Comparison of ENCODE assay signal across 22 cellular contexts in genomic region chr3:179430277-179430870, GRCh38. TPM values are rescaled to one million over a fixed set of nuclear protein-coding genes. Genes with fewer than 3 reads are reported as not detected.
DNase-seq lines count a peak whose midpoint lies in the region; ATAC-seq, FAIRE-seq and TF ChIP-seq lines count a peak whose summit lies in the region.
"Had no signal": no experiment of that assay in that cellular context is flagged by ENCODE, and none has a peak within 500 bp of the region (broad histone marks: within the 10 kb centered on the region; RNA-seq: fewer than 3 reads in every experiment).

No MANE protein-coding gene starts in this region.

- H3K9me3 Mint-ChIP-seq in activated T-cell treated with anti-CD3 and anti-CD28 coated beads, Interleukin-2, amount 50 U/mL, for 72 hours: no peaks in the 10 kb centered on the region
- H3K9me3 Mint-ChIP-seq in stimulated activated memory B cell treated with anti-CD40 and anti-IgM and Interleukin-4, amounts not matched to agents 10 μg/mL and 1 μg/mL and 100 μg/mL, for 72 hours: no peaks in the 10 kb centered on the region
- H3K9me3 Mint-ChIP-seq in osteocyte (ENCODE audit: unreplicated experiment): no peaks in the 10 kb centered on the region

- peak overlapping the region; percentile 32 for H3K27ac Mint-ChIP-seq in activated T-cell treated with anti-CD3 and anti-CD28 coated beads, Interleukin-2, amount 50 U/mL, for 72 hours
- H3K27ac Mint-ChIP-seq in stimulated activated memory B cell treated with anti-CD40 and anti-IgM and Interleukin-4, amounts not matched to agents 10 μg/mL and 1 μg/mL and 100 μg/mL, for 72 hours: peak overlapping the region; percentile 96
- H3K27ac Mint-ChIP-seq in osteocyte (ENCODE audit: unreplicated experiment): no peak overlapping the region

- DNase-seq in activated T-cell treated with anti-CD3 and anti-CD28 coated beads, Interleukin-2, amount 50 U/mL, for 72 hours: no peak
- no peak for DNase-seq in activated T-cell treated with anti-CD3 and anti-CD28 coated beads, Interleukin-2, amount 50 U/mL, for 1 hour
- DNase-seq in K562 (ENCODE audit: extremely low read depth in 1 of 4, low spot score in 3 of 4): no peak
- DNase-seq in epithelial cell of prostate (ENCODE audit: low read depth, low spot score): no peak
- DNase-seq in stomach: no peak
- DNase-seq in osteocyte (ENCODE audit: extremely low spot score, unreplicated experiment): no peak
- DNase-seq in BE2C: no peak
- DNase-seq: ACHN, C1 segment of cervical spinal cord, GF-D8, IMR-90, NCI-H1694 treated with DMSO at 0.1 percent for 48 hours, NCI-H2081 treated with DMSO at 0.1 percent for 48 hours, NCI-H2171 treated with DMSO at 0.1 percent for 48 hours, NCI-H524 treated with DMSO at 0.1 percent for 48 hours, NCI-H82, Peyer's patch, SJCRH30 had no signal

- H3K9ac ChIP-seq in K562 (ENCODE audit: insufficient read depth in 1 of 2, low read depth in 2 of 2, low read length in 2 of 2): no peak overlapping the region

- peaks cover 6% of the 10 kb centered on the region for H3K27me3 Mint-ChIP-seq in activated T-cell treated with anti-CD3 and anti-CD28 coated beads, Interleukin-2, amount 50 U/mL, for 72 hours (ENCODE audit: low read depth)
- H3K27me3 Mint-ChIP-seq in stimulated activated memory B cell treated with anti-CD40 and anti-IgM and Interleukin-4, amounts not matched to agents 10 μg/mL and 1 μg/mL and 100 μg/mL, for 72 hours: no peaks in the 10 kb centered on the region
- no peaks in the 10 kb centered on the region for H3K27me3 Mint-ChIP-seq in osteocyte (ENCODE audit: unreplicated experiment)

- ATAC-seq in activated T-cell treated with anti-CD3 and anti-CD28 coated beads, Interleukin-2, amount 50 U/mL, for 72 hours (replicated peaks in 1 of 2): no peak
- ATAC-seq in K562: no peak
- no peak for ATAC-seq in stimulated activated memory B cell treated with anti-CD40 and anti-IgM and Interleukin-4, amounts not matched to agents 10 μg/mL and 1 μg/mL and 100 μg/mL, for 72 hours

- H3K4me3 ChIP-seq in K562 (no peak overlapping the region), stomach (no peak overlapping the region), BE2C (ENCODE audit: low read depth, low read length) (no peak overlapping the region)
- H3K4me3 ChIP-seq: Peyer's patch, SJCRH30 had no signal

- H3K4me1 ChIP-seq in K562 (replicated peaks in 1 of 2; ENCODE audit: control insufficient read depth in 2 of 2, insufficient read depth in 2 of 2, low read length in 2 of 2) (no peaks in the 10 kb centered on the region; a peak in 1 of 5 replicates), stomach (peaks cover 5 to 60% (median 28%) of the 10 kb centered on the region in 4 donors), BE2C (no peaks in the 10 kb centered on the region)
- H3K4me1 ChIP-seq: SJCRH30 had no signal

- no peak for TF ChIP-seq EP300 in K562 (IDR thresholded peaks at IDR 0.05; ENCODE audit: low read length)
- no peak for TF ChIP-seq EP300 in stomach (IDR thresholded peaks at IDR 0.05)

- POLR2A ChIA-PET in K562 (lab: Yijun Ruan, JAX): interaction anchor here (0.7 to 3.2 kb wide), 2 partner anchors 20 to 104 kb away, joined by 3 to 14 read pairs; partner anchors contain the start of gene GNB4

- no peak for TF ChIP-seq RAD21 in K562 (CRISPR knock-in tag; conservative IDR thresholded peaks at IDR 0.05 in 1 of 2, IDR thresholded peaks at IDR 0.05 in 1 of 2)

- whole genome bisulfite sequencing in K562 (ENCODE audit: insufficient coverage, low coverage, missing lambda C conversion rate): 75% methylated on average over 2 of the region's 2 CpGs
- WGBS in stomach, 5 donors: 81 to 100% (median 91%) methylated on average over 2 of the region's 2 CpGs

- no peak for TF ChIP-seq CTCF in K562 (IDR thresholded peaks at IDR 0.05 in 2 of 3, conservative IDR thresholded peaks at IDR 0.05 in 1 of 3; ENCODE audit: insufficient read depth in 2 of 3, low read depth in 1 of 3, low read length in 3 of 3)
- no peak for TF ChIP-seq CTCF in stomach (IDR thresholded peaks at IDR 0.05)
- no peak for TF ChIP-seq CTCF in osteocyte (IDR thresholded peaks at IDR 0.05)
- no peak for TF ChIP-seq CTCF in BE2C (IDR thresholded peaks at IDR 0.05; ENCODE audit: low read depth, low read length)

- CTCF ChIA-PET in K562 (lab: Yijun Ruan, JAX; ENCODE audit: low intra/inter-chr PET ratio): no interaction called here

- in situ Hi-C loops in K562 (cut with MboI): loop anchor here (25.0 kb wide), 1 partner anchor 1182 kb away; the partner anchor contains the start of gene TTC14

- H3K79me2 ChIP-seq in K562 (ENCODE audit: control insufficient read depth, insufficient read depth, low read length): peaks cover 32% of the 10 kb centered on the region; the same call in 1 of the 3 replicates

- H3K4me2 ChIP-seq in K562 (ENCODE audit: insufficient read depth, low read length): no peak overlapping the region

- H3K27ac ChIP-seq in K562 (ENCODE audit: extremely low read depth, low read depth, low read length) (no peak overlapping the region), epithelial cell of prostate (peak overlapping the region; percentile 27), stomach (no peak overlapping the region)
- H3K27ac ChIP-seq: 22Rv1, Peyer's patch, SJCRH30 had no signal

- H4K20me1 ChIP-seq in K562 (replicated peaks; ENCODE audit: control insufficient read depth, insufficient read depth, low read length): no peaks in the 10 kb centered on the region

- peaks cover 4% of the 10 kb centered on the region; the same call in 1 of the 3 replicates for H3K36me3 ChIP-seq in K562 (ENCODE audit: control insufficient read depth, insufficient read depth, low read length)
- peaks cover 0 to 6% (median 2%) of the 10 kb centered on the region in 4 donors for H3K36me3 ChIP-seq in stomach
- peaks cover 5% of the 10 kb centered on the region; the same call in 1 of the 2 replicates for H3K36me3 ChIP-seq in BE2C
- H3K36me3 ChIP-seq: Peyer's patch had no signal

- intact Hi-C loops in K562 (cut with micrococcal nuclease) (no loop called here), stomach (cut with DNase I; ENCODE audit: low total_unique reads) (no loop called here)

- H3K27me3 ChIP-seq in K562 (ENCODE audit: control insufficient read depth in 2 of 2, insufficient read depth in 2 of 2, low read length in 2 of 2) (no peaks in the 10 kb centered on the region), stomach (no peaks in the 10 kb centered on the region), BE2C (no peaks in the 10 kb centered on the region)
- H3K27me3 ChIP-seq: Peyer's patch, SJCRH30 had no signal

- H3K36me3 Mint-ChIP-seq in activated T-cell treated with anti-CD3 and anti-CD28 coated beads, Interleukin-2, amount 50 U/mL, for 72 hours (ENCODE audit: insufficient read depth in 2 of 2): no peaks in the 10 kb centered on the region
- H3K36me3 Mint-ChIP-seq in stimulated activated memory B cell treated with anti-CD40 and anti-IgM and Interleukin-4, amounts not matched to agents 10 μg/mL and 1 μg/mL and 100 μg/mL, for 72 hours: peaks cover 16% of the 10 kb centered on the region
- peaks cover 3% of the 10 kb centered on the region for H3K36me3 Mint-ChIP-seq in osteocyte (ENCODE audit: unreplicated experiment)

- TF ChIP-seq POLR2A in K562 (conservative IDR thresholded peaks at IDR 0.05): no peak
- TF ChIP-seq POLR2A in stomach (IDR thresholded peaks at IDR 0.05): no peak

- H3K4me1 Mint-ChIP-seq in activated T-cell treated with anti-CD3 and anti-CD28 coated beads, Interleukin-2, amount 50 U/mL, for 72 hours (ENCODE audit: low read depth): no peaks in the 10 kb centered on the region
- peaks cover 66% of the 10 kb centered on the region for H3K4me1 Mint-ChIP-seq in stimulated activated memory B cell treated with anti-CD40 and anti-IgM and Interleukin-4, amounts not matched to agents 10 μg/mL and 1 μg/mL and 100 μg/mL, for 72 hours
- peaks cover 37% of the 10 kb centered on the region for H3K4me1 Mint-ChIP-seq in osteocyte (ENCODE audit: unreplicated experiment)

- H2AFZ ChIP-seq in K562 (ENCODE audit: low read depth, low read length): no peak overlapping the region

- no TSS peak for BruUV-seq in K562 (replicated peaks; lab: Mats Ljungman, UMichigan)

- no peaks in the 10 kb centered on the region for H3K9me3 ChIP-seq in K562 (replicated peaks; ENCODE audit: control insufficient read depth, insufficient read depth, low read depth, low read length)
- H3K9me3 ChIP-seq in stomach: no peaks in the 10 kb centered on the region
- H3K9me3 ChIP-seq in BE2C: no peaks in the 10 kb centered on the region
- H3K9me3 ChIP-seq: Peyer's patch, SJCRH30 had no signal

- H3K9me1 ChIP-seq in K562 (ENCODE audit: control insufficient read depth, insufficient read depth, low read length): no peaks in the 10 kb centered on the region

- H3K4me3 Mint-ChIP-seq in activated T-cell treated with anti-CD3 and anti-CD28 coated beads, Interleukin-2, amount 50 U/mL, for 72 hours: no peak overlapping the region
- no peak overlapping the region for H3K4me3 Mint-ChIP-seq in stimulated activated memory B cell treated with anti-CD40 and anti-IgM and Interleukin-4, amounts not matched to agents 10 μg/mL and 1 μg/mL and 100 μg/mL, for 72 hours
- H3K4me3 Mint-ChIP-seq in osteocyte (ENCODE audit: unreplicated experiment): no peak overlapping the region

- no peak for FAIRE-seq in K562 (lab: Jason Lieb, UNC)
- FAIRE-seq: GM19239, H1 had no signal

TF ChIP-seq in K562, 482 proteins besides CTCF, POLR2A, EP300 and RAD21 (continues in another document):
- TF ChIP-seq LARP7 (IDR thresholded peaks at IDR 0.05) (no peak), ZNF121 (CRISPR knock-in tag; conservative IDR thresholded peaks at IDR 0.05) (peak; percentile 81)

RNA-seq across cellular contexts. Expression of gene GNB4, which starts 20.9 kb away (rescaled TPM):
- total RNA-seq in activated T-cell treated with anti-CD3 and anti-CD28 coated beads, Interleukin-2, amount 50 U/mL, for 72 hours: under 1 TPM; 0.39 to 0.60 TPM
- total RNA-seq in K562 (2011; cell fraction: chromatin; rRNA removed; ENCODE audit: low replicate concordance): 10.7 and 22.4 TPM in 2 replicates
- 4.8 and 8.7 TPM in 2 replicates for total RNA-seq in K562 (2011; cell fraction: nucleolus; rRNA removed)
- total RNA-seq in K562 (2011; cell fraction: nucleoplasm; rRNA removed): 16.1 and 23.0 TPM in 2 replicates
- 18.3 and 20.0 TPM in 2 replicates for total RNA-seq in K562 (2014; rRNA removed)
- 34.7 and 38.4 TPM in 2 replicates for total RNA-seq in K562 (2014; rRNA removed; fragmentation: Illumina TruSeq; extraction: Trizol)
- 24.8 and 26.2 TPM in 2 replicates for total RNA-seq in K562 (2015; rRNA removed; fragmentation: Illumina TruSeq; extraction: Trizol)
- total RNA-seq in K562 (2021): 27.9 and 28.8 TPM in 2 replicates
- polyA plus RNA-seq in K562 (2011; rRNA removed): 30.6 and 36.7 TPM in 2 replicates
- polyA plus RNA-seq in K562 (2011; cell fraction: cytosol; rRNA removed): 8.2 and 23.4 TPM in 2 replicates
- 4.4 and 8.0 TPM in 2 replicates for polyA plus RNA-seq in K562 (2011; cell fraction: nucleus; rRNA removed)
- polyA plus RNA-seq in K562 (2012): 9.1 and 12.8 TPM in 2 replicates
- 19.1 and 21.4 TPM in 2 replicates for polyA plus RNA-seq in K562 (2014; fragmentation: Illumina TruSeq; extraction: Trizol)
- polyA plus RNA-seq in K562 (2014; fragmentation: Nextera tagmentation; extraction: Ambion mirVana): 1 to 10 TPM; 6.8 to 7.2 TPM
- polyA plus RNA-seq in K562 (2014; rRNA removed): 11.7 and 16.9 TPM in 2 replicates
- polyA minus RNA-seq in K562 (2011; rRNA and poly(A)+ RNA removed): 94.2 and 96.0 TPM in 2 replicates
- 26.3 and 32.2 TPM in 2 replicates for polyA minus RNA-seq in K562 (2011; cell fraction: cytosol; rRNA and poly(A)+ RNA removed)
- 6.1 and 12.0 TPM in 2 replicates for polyA minus RNA-seq in K562 (2011; cell fraction: nucleus; rRNA and poly(A)+ RNA removed)
- total RNA-seq in stomach: 10 to 100 TPM; 17.7 to 81.3 (median 35.6) TPM
- 1 to 10 TPM; 3.8 to 9.8 (median 7.6) TPM for polyA plus RNA-seq in stomach
- 56.7 and 58.3 TPM in 2 replicates for total RNA-seq in osteocyte
- polyA plus RNA-seq in BE2C (2012; ENCODE audit: insufficient read depth, insufficient read length, low read depth): 1.6 TPM
